In the genomic region with DNA sequence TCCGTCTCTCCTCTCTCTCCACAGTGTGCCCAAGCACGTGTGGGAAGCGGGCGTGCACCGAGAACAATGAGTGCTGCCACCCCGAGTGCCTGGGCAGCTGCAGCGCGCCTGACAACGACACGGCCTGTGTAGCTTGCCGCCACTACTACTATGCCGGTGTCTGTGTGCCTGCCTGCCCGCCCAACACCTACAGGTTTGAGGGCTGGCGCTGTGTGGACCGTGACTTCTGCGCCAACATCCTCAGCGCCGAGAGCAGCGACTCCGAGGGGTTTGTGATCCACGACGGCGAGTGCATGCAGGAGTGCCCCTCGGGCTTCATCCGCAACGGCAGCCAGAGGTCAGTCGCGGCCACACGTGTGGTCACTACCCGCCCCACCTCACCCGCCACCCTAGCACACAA, we compare ENCODE assay signal across 13 cellular contexts.
"Had no signal": no experiment of that assay in that cellular context is flagged by ENCODE, and none has a peak within 500 bp of the region (broad histone marks: within the 10 kb centered on the region; RNA-seq: fewer than 3 reads in every experiment).

No MANE protein-coding gene starts in this region.

- ATAC-seq: body of pancreas had no signal

- H3K9me3 Mint-ChIP-seq: activated naive CD4-positive, alpha-beta T cell treated with anti-CD3 and anti-CD28 coated beads, Interleukin-2, amount 10 ng/mL, durations not matched to agents 7 days and 5 days; activated T-helper 2 cell treated with anti-CD3 and anti-CD28 coated beads, Interferon-gamma antibody, Interleukin-2, Interleukin-4, amounts not matched to agents 10 μg/mL and 5 μg/mL and 100 μg/mL, durations not matched to agents 14 hours and 24 hours and 36 hours had no signal

- DNase-seq: activated CD4-positive, alpha-beta T cell treated with anti-CD3 and anti-CD28 coated beads, Interleukin-2, amount 50 U/mL, for 1 hour; activated naive CD4-positive, alpha-beta T cell treated with anti-CD3 and anti-CD28 coated beads, Interleukin-2, amount 10 ng/mL, durations not matched to agents 7 days and 5 days; body of pancreas; cerebellar nuclear complex; dermis blood vessel endothelial cell; left ventricle myocardium inferior; mesendoderm; nephron progenitor cell; ovary; stimulated activated CD4-positive, alpha-beta T cell treated with anti-CD3 and anti-CD28 coated beads, Interleukin-4, amount 100 ng/mL, for 4 hours; T-helper 2 cell had no signal

- H3K4me1 ChIP-seq: body of pancreas had no signal

- H3K27ac ChIP-seq: body of pancreas, left ventricle myocardium inferior, ovary had no signal

- H3K4me3 ChIP-seq: body of pancreas, left ventricle myocardium inferior, ovary had no signal

- H3K4me3 Mint-ChIP-seq: activated naive CD4-positive, alpha-beta T cell treated with anti-CD3 and anti-CD28 coated beads, Interleukin-2, amount 10 ng/mL, durations not matched to agents 7 days and 5 days; nephron progenitor cell had no signal

- H3K27me3 ChIP-seq: body of pancreas, ovary had no signal

- H3K36me3 ChIP-seq: ovary had no signal

- H3K9me3 ChIP-seq: body of pancreas, left ventricle myocardium inferior, ovary had no signal

- H3K27ac Mint-ChIP-seq: activated naive CD4-positive, alpha-beta T cell treated with anti-CD3 and anti-CD28 coated beads, Interleukin-2, amount 10 ng/mL, durations not matched to agents 7 days and 5 days; activated T-helper 2 cell treated with anti-CD3 and anti-CD28 coated beads, Interferon-gamma antibody, Interleukin-2, Interleukin-4, amounts not matched to agents 10 μg/mL and 5 μg/mL and 100 μg/mL, durations not matched to agents 14 hours and 24 hours and 36 hours had no signal

- H3K4me1 Mint-ChIP-seq: activated naive CD4-positive, alpha-beta T cell treated with anti-CD3 and anti-CD28 coated beads, Interleukin-2, amount 10 ng/mL, durations not matched to agents 7 days and 5 days had no signal

- FAIRE-seq: islet of Langerhans had no signal

- H3K27me3 Mint-ChIP-seq: activated naive CD4-positive, alpha-beta T cell treated with anti-CD3 and anti-CD28 coated beads, Interleukin-2, amount 10 ng/mL, durations not matched to agents 7 days and 5 days had no signal
